19 cellular contexts compared by ENCODE assay signal in genomic region chr9:96867282-96867814, GRCh38.
"Had no signal": no experiment of that assay in that cellular context is flagged by ENCODE, and none has a peak within 500 bp of the region (broad histone marks: within the 10 kb centered on the region; RNA-seq: fewer than 3 reads in every experiment).

No MANE protein-coding gene starts in this region.

- DNase-seq: activated CD4-positive, alpha-beta memory T cell treated with anti-CD3 and anti-CD28 coated beads for 36 hours; activated CD4-positive, alpha-beta T cell treated with anti-CD3 and anti-CD28 coated beads for 48 hours; activated naive CD4-positive, alpha-beta T cell treated with anti-CD3 and anti-CD28 coated beads for 36 hours; activated naive CD8-positive, alpha-beta T cell treated with anti-CD3 and anti-CD28 coated beads, Interleukin-2, amount 10 ng/mL, durations not matched to agents 7 days and 5 days; activated T-cell treated with anti-CD3 and anti-CD28 coated beads, Interleukin-2, amount 50 U/mL, for 48 hours; amniotic stem cell; effector memory CD4-positive, alpha-beta T cell; foreskin melanocyte; glutamatergic neuron; hippocampal formation; kidney glomerular epithelial cell; left ventricle myocardium inferior; natural killer cell; stimulated activated CD4-positive, alpha-beta T cell treated with anti-CD3 and anti-CD28 coated beads, Interleukin-1b, Interleukin-23, amount 100 ng/mL, for 48 hours; stimulated activated naive CD8-positive, alpha-beta T cell treated with anti-CD3 and anti-CD28 coated beads, Interleukin-15, amount 100 ng/mL, for 72 hours; T-helper 17 cell had no signal

- H3K9me3 ChIP-seq: left ventricle myocardium inferior, prostate gland, suprapubic skin had no signal

- H3K27ac ChIP-seq: cardiac muscle cell, left ventricle myocardium inferior, suprapubic skin had no signal

- H3K4me3 ChIP-seq: cardiac muscle cell, left ventricle myocardium inferior, prostate gland, suprapubic skin had no signal

- H3K36me3 ChIP-seq: cardiac muscle cell, left ventricle myocardium inferior, prostate gland, suprapubic skin had no signal

- ATAC-seq: natural killer cell; stimulated activated naive CD8-positive, alpha-beta T cell treated with anti-CD3 and anti-CD28 coated beads, Interleukin-15, amount 100 ng/mL, for 72 hours; T-helper 17 cell had no signal

- H3K27me3 ChIP-seq: cardiac muscle cell, suprapubic skin had no signal

- H3K4me1 ChIP-seq: left ventricle myocardium inferior, prostate gland had no signal
